ENCODE assay signal across 1 cellular context in genomic region chr2:106089611-106090010, GRCh38.
TF ChIP-seq lines count a peak whose summit lies in the region.

No MANE protein-coding gene starts in this region.

TF ChIP-seq in WTC11, 78 proteins besides CTCF, POLR2A, EP300 and RAD21 (continued from another document):
- TF ChIP-seq, protein P1, sequence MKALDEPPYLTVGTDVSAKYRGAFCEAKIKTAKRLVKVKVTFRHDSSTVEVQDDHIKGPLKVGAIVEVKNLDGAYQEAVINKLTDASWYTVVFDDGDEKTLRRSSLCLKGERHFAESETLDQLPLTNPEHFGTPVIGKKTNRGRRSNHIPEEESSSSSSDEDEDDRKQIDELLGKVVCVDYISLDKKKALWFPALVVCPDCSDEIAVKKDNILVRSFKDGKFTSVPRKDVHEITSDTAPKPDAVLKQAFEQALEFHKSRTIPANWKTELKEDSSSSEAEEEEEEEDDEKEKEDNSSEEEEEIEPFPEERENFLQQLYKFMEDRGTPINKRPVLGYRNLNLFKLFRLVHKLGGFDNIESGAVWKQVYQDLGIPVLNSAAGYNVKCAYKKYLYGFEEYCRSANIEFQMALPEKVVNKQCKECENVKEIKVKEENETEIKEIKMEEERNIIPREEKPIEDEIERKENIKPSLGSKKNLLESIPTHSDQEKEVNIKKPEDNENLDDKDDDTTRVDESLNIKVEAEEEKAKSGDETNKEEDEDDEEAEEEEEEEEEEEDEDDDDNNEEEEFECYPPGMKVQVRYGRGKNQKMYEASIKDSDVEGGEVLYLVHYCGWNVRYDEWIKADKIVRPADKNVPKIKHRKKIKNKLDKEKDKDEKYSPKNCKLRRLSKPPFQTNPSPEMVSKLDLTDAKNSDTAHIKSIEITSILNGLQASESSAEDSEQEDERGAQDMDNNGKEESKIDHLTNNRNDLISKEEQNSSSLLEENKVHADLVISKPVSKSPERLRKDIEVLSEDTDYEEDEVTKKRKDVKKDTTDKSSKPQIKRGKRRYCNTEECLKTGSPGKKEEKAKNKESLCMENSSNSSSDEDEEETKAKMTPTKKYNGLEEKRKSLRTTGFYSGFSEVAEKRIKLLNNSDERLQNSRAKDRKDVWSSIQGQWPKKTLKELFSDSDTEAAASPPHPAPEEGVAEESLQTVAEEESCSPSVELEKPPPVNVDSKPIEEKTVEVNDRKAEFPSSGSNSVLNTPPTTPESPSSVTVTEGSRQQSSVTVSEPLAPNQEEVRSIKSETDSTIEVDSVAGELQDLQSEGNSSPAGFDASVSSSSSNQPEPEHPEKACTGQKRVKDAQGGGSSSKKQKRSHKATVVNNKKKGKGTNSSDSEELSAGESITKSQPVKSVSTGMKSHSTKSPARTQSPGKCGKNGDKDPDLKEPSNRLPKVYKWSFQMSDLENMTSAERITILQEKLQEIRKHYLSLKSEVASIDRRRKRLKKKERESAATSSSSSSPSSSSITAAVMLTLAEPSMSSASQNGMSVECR (CRISPR knock-in tag; IDR thresholded peaks at IDR 0.05; ENCODE audit: borderline replicate concordance): no peak
- TF ChIP-seq USF2 (CRISPR knock-in tag; IDR thresholded peaks at IDR 0.05) (no peak), ELF4 (CRISPR knock-in tag; IDR thresholded peaks at IDR 0.05; ENCODE audit: low read depth) (no peak), GRHL2 (CRISPR knock-in tag; IDR thresholded peaks at IDR 0.05; ENCODE audit: insufficient replicate concordance, severe bottlenecking) (no peak), ZNF317 (CRISPR knock-in tag; IDR thresholded peaks at IDR 0.05; ENCODE audit: borderline replicate concordance, low read depth) (no peak), TCF7 (CRISPR knock-in tag; IDR thresholded peaks at IDR 0.05; ENCODE audit: low read depth) (no peak)
- TF ChIP-seq, protein P2, sequence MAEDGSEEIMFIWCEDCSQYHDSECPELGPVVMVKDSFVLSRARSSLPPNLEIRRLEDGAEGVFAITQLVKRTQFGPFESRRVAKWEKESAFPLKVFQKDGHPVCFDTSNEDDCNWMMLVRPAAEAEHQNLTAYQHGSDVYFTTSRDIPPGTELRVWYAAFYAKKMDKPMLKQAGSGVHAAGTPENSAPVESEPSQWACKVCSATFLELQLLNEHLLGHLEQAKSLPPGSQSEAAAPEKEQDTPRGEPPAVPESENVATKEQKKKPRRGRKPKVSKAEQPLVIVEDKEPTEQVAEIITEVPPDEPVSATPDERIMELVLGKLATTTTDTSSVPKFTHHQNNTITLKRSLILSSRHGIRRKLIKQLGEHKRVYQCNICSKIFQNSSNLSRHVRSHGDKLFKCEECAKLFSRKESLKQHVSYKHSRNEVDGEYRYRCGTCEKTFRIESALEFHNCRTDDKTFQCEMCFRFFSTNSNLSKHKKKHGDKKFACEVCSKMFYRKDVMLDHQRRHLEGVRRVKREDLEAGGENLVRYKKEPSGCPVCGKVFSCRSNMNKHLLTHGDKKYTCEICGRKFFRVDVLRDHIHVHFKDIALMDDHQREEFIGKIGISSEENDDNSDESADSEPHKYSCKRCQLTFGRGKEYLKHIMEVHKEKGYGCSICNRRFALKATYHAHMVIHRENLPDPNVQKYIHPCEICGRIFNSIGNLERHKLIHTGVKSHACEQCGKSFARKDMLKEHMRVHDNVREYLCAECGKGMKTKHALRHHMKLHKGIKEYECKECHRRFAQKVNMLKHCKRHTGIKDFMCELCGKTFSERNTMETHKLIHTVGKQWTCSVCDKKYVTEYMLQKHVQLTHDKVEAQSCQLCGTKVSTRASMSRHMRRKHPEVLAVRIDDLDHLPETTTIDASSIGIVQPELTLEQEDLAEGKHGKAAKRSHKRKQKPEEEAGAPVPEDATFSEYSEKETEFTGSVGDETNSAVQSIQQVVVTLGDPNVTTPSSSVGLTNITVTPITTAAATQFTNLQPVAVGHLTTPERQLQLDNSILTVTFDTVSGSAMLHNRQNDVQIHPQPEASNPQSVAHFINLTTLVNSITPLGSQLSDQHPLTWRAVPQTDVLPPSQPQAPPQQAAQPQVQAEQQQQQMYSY (CRISPR knock-in tag; IDR thresholded peaks at IDR 0.05): no peak
